ENCODE assay signal across 17 cellular contexts in the genomic region with DNA sequence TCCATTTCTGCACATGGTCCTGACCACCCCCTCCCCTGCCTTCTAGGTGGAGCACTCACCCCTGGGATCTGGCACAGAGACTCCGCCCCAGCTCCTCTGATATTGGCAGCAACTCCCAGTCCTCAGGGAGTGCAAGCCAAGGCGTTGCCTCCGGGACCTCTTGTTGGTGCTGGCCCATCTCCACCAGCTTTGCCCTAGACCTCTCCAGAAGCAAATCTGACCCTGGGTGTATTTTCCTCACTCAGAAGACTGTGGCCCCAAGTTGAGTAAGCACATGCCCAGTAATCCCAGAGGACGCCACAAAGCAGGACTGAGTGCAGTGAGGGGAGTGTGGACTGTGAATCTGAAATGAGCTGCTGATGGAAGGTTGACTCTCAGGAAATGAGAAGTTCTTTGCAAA.
"Had no signal": no experiment of that assay in that cellular context is flagged by ENCODE, and none has a peak within 500 bp of the region (broad histone marks: within the 10 kb centered on the region; RNA-seq: fewer than 3 reads in every experiment).

No MANE protein-coding gene starts in this region.

- H3K27ac ChIP-seq: body of pancreas, lower lobe of right lung, sigmoid colon, spleen, transverse colon had no signal

- ATAC-seq: activated naive CD4-positive, alpha-beta T cell treated with anti-CD3 and anti-CD28 coated beads, Interleukin-2, amount 50 U/mL, for 72 hours; activated T-cell treated with anti-CD3 and anti-CD28 coated beads, Interleukin-2, amount 50 U/mL, for 72 hours; body of pancreas; lower lobe of right lung; T-helper 17 cell had no signal

- H3K4me3 ChIP-seq: body of pancreas, heart left ventricle, lower lobe of right lung, sigmoid colon, spleen, transverse colon had no signal

- DNase-seq: activated B cell treated with CpG ODN at 0.5 μM for 24 hours; activated CD4-positive, alpha-beta T cell treated with anti-CD3 and anti-CD28 coated beads for 48 hours; activated CD8-positive, alpha-beta memory T cell treated with anti-CD3 and anti-CD28 coated beads, Interleukin-2, amount 50 U/mL, for 48 hours; activated gamma-delta T cell; activated T-cell treated with anti-CD3 and anti-CD28 coated beads, Interleukin-2, amount 50 U/mL, for 72 hours; body of pancreas; cortex of kidney; effector CD4-positive, alpha-beta T cell; heart left ventricle; immature natural killer cell; lower lobe of right lung; nephron progenitor cell; sigmoid colon; spleen; T-helper 17 cell; transverse colon had no signal

- H3K36me3 ChIP-seq: heart left ventricle, lower lobe of right lung, sigmoid colon, spleen, transverse colon had no signal

- H3K27me3 ChIP-seq: body of pancreas, heart left ventricle, sigmoid colon, spleen, transverse colon had no signal

- H3K9me3 ChIP-seq: body of pancreas, heart left ventricle, lower lobe of right lung, sigmoid colon, spleen, transverse colon had no signal

- H3K4me1 ChIP-seq: body of pancreas, lower lobe of right lung, sigmoid colon, spleen, transverse colon had no signal
